2 cellular contexts compared by ENCODE assay signal in the genomic region with DNA sequence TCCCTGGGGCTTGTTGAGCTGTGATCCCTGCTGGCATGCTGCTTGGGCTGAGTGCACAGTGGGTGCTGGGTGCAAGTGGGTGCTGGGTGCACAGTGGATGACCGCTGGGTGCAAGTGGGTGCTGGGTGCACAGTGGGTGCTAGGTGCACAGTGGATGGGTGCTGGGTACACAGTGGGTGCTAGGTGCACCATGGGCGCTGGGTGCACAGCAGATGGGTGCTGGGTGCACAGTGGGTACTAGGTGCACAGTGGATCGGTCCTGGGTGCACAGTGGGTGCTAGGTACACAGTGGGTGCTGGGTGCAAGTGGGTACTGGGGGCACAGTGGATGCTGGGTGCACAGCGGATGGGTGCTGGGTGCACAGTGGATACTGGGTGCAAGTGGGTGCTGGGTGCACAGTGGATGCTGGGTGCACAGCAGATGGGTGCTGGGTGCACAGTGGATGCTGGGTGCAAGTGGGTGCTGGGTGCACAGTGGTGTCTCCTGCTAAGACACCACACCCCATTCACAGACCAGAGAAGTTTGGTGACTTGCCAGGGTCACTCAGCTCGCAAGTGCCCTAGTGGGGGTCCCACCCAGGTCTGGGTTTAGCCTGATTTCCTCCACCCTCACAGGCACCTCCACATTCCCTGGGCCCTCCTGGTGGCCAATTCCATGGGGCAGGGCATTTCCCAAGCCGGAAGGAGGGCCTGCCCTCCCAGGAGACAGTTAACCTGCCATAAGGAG.
TF ChIP-seq lines count a peak whose summit lies in the region.

No MANE protein-coding gene starts in this region.

TF ChIP-seq in HepG2, 621 proteins besides CTCF, POLR2A, EP300 and RAD21 (continued from another document and continues in another):
- no peak for TF ChIP-seq ARHGAP35 (CRISPR knock-in tag; IDR thresholded peaks at IDR 0.05; ENCODE audit: borderline replicate concordance)
- 0 out of 2 replicates have a peak, but pooled peaks have one; percentile 53 for TF ChIP-seq NCOA1 (CRISPR knock-in tag; IDR thresholded peaks at IDR 0.05)
- TF ChIP-seq ZNF572 (CRISPR knock-in tag; IDR thresholded peaks at IDR 0.05): 0 out of 2 replicates have a peak, but pooled peaks have one; percentile 35
- no peak for TF ChIP-seq ZNF629 (CRISPR knock-in tag; conservative IDR thresholded peaks at IDR 0.05)
- no peak for TF ChIP-seq ZNF281 (CRISPR knock-in tag; IDR thresholded peaks at IDR 0.05; ENCODE audit: borderline replicate concordance)
- TF ChIP-seq ZBTB7B (CRISPR knock-in tag; IDR thresholded peaks at IDR 0.05): no peak
- TF ChIP-seq ZNF446 (CRISPR knock-in tag; IDR thresholded peaks at IDR 0.05): 0 out of 2 replicates have a peak, but pooled peaks have one; percentile 23
- no peak for TF ChIP-seq ZNF616 (CRISPR knock-in tag; IDR thresholded peaks at IDR 0.05; ENCODE audit: low read depth)
- no peak for TF ChIP-seq ZNF777 (CRISPR knock-in tag; IDR thresholded peaks at IDR 0.05)
- no peak for TF ChIP-seq ZNF761 (CRISPR knock-in tag; conservative IDR thresholded peaks at IDR 0.05)
- TF ChIP-seq AKNA (CRISPR knock-in tag; IDR thresholded peaks at IDR 0.05; ENCODE audit: borderline replicate concordance): no peak
- TF ChIP-seq, protein P1, sequence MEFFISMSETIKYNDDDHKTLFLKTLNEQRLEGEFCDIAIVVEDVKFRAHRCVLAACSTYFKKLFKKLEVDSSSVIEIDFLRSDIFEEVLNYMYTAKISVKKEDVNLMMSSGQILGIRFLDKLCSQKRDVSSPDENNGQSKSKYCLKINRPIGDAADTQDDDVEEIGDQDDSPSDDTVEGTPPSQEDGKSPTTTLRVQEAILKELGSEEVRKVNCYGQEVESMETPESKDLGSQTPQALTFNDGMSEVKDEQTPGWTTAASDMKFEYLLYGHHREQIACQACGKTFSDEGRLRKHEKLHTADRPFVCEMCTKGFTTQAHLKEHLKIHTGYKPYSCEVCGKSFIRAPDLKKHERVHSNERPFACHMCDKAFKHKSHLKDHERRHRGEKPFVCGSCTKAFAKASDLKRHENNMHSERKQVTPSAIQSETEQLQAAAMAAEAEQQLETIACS (CRISPR knock-in tag; IDR thresholded peaks at IDR 0.05): no peak
- TF ChIP-seq ZSCAN21 (CRISPR knock-in tag; IDR thresholded peaks at IDR 0.05; ENCODE audit: borderline replicate concordance): peak; percentile 100
- no peak for TF ChIP-seq CBX5 (CRISPR knock-in tag; IDR thresholded peaks at IDR 0.05; ENCODE audit: borderline replicate concordance)
- TF ChIP-seq TSC22D2 (CRISPR knock-in tag; IDR thresholded peaks at IDR 0.05; ENCODE audit: borderline replicate concordance): no peak
- TF ChIP-seq ZNF414 (CRISPR knock-in tag; IDR thresholded peaks at IDR 0.05): 0 out of 2 replicates have a peak, but pooled peaks have one; percentile 47

TF ChIP-seq in K562, 482 proteins besides CTCF, POLR2A, EP300 and RAD21 (continued from another document):
- TF ChIP-seq, protein P2, sequence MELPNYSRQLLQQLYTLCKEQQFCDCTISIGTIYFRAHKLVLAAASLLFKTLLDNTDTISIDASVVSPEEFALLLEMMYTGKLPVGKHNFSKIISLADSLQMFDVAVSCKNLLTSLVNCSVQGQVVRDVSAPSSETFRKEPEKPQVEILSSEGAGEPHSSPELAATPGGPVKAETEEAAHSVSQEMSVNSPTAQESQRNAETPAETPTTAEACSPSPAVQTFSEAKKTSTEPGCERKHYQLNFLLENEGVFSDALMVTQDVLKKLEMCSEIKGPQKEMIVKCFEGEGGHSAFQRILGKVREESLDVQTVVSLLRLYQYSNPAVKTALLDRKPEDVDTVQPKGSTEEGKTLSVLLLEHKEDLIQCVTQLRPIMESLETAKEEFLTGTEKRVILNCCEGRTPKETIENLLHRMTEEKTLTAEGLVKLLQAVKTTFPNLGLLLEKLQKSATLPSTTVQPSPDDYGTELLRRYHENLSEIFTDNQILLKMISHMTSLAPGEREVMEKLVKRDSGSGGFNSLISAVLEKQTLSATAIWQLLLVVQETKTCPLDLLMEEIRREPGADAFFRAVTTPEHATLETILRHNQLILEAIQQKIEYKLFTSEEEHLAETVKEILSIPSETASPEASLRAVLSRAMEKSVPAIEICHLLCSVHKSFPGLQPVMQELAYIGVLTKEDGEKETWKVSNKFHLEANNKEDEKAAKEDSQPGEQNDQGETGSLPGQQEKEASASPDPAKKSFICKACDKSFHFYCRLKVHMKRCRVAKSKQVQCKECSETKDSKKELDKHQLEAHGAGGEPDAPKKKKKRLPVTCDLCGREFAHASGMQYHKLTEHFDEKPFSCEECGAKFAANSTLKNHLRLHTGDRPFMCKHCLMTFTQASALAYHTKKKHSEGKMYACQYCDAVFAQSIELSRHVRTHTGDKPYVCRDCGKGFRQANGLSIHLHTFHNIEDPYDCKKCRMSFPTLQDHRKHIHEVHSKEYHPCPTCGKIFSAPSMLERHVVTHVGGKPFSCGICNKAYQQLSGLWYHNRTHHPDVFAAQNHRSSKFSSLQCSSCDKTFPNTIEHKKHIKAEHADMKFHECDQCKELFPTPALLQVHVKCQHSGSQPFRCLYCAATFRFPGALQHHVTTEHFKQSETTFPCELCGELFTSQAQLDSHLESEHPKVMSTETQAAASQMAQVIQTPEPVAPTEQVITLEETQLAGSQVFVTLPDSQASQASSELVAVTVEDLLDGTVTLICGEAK (IDR thresholded peaks at IDR 0.05): no peak
- TF ChIP-seq, protein P2 (CRISPR knock-in tag; IDR thresholded peaks at IDR 0.05): no peak
- TF ChIP-seq ZNF311 (CRISPR knock-in tag; IDR thresholded peaks at IDR 0.05) (no peak), FUS (optimal IDR thresholded peaks at IDR 0.05; ENCODE audit: low read depth, low read length) (no peak), ZC3H4 (CRISPR knock-in tag; IDR thresholded peaks at IDR 0.05; ENCODE audit: borderline replicate concordance) (no peak), ADNP (tag; IDR thresholded peaks at IDR 0.05) (peak; percentile 63), PTRF (tag; IDR thresholded peaks at IDR 0.05) (no peak)
- TF ChIP-seq, protein P3, sequence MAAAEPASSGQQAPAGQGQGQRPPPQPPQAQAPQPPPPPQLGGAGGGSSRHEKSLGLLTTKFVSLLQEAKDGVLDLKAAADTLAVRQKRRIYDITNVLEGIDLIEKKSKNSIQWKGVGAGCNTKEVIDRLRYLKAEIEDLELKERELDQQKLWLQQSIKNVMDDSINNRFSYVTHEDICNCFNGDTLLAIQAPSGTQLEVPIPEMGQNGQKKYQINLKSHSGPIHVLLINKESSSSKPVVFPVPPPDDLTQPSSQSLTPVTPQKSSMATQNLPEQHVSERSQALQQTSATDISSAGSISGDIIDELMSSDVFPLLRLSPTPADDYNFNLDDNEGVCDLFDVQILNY (CRISPR knock-in tag; IDR thresholded peaks at IDR 0.05): no peak
TF ChIP-seq in K562: peak in this region for 7.
